ENCODE assay signal across 13 cellular contexts in genomic region chr11:9210224-9210921, GRCh38. TPM values are rescaled to one million over a fixed set of nuclear protein-coding genes. Genes with fewer than 3 reads are reported as not detected.
A peak's percentile ranks its signal among the peaks of the same experiment; 100 is the strongest.
DNase-seq lines count a peak whose midpoint lies in the region; ATAC-seq and TF ChIP-seq lines count a peak whose summit lies in the region.
"Had no signal": no experiment of that assay in that cellular context is flagged by ENCODE, and none has a peak within 500 bp of the region (broad histone marks: within the 10 kb centered on the region; RNA-seq: fewer than 3 reads in every experiment).

No MANE protein-coding gene starts in this region.

- no peaks in the 10 kb centered on the region for H3K27me3 Mint-ChIP-seq in activated CD4-positive, alpha-beta T cell treated with anti-CD3 and anti-CD28 coated beads for 36 hours

- H3K4ac ChIP-seq in trophoblast cell (ENCODE audit: low read depth, low read length) = no peak overlapping the region

- WGBS in trophoblast cell (ENCODE audit: extremely low coverage, insufficient coverage, insufficient read length) = no CpG with 5 or more reads among the region's 5 CpGs

- H3K18ac ChIP-seq in trophoblast cell (ENCODE audit: low read length) = peak overlapping the region; percentile 39

- H3K36me3 ChIP-seq in trophoblast cell (ENCODE audit: control insufficient read depth in 1 of 2, insufficient read depth in 2 of 2, low read length in 2 of 2) = no peaks in the 10 kb centered on the region
- H3K36me3 ChIP-seq: sigmoid colon, thoracic aorta had no signal

- no peak overlapping the region for H2BK5ac ChIP-seq in trophoblast cell (ENCODE audit: low read depth, low read length, poor library complexity)

- peaks cover 5 to 13% of the 10 kb centered on the region in 2 experiments for H3K4me1 ChIP-seq in trophoblast cell (ENCODE audit: control insufficient read depth in 1 of 2, insufficient read depth in 2 of 2, low read length in 2 of 2)

- H4K91ac ChIP-seq in trophoblast cell (ENCODE audit: low read depth, low read length) = no peak overlapping the region

- H3K4me3 Mint-ChIP-seq in activated CD4-positive, alpha-beta T cell treated with anti-CD3 and anti-CD28 coated beads for 36 hours = no peak overlapping the region

- no peak overlapping the region for H3K27ac ChIP-seq in trophoblast cell (ENCODE audit: low read depth, low read length)
- H3K27ac ChIP-seq: sigmoid colon, thoracic aorta had no signal

- TF ChIP-seq CTCF in choroid plexus epithelial cell (conservative IDR thresholded peaks at IDR 0.05; ENCODE audit: low read depth, low read length) = no peak

- POLR2A ChIA-PET in activated CD4-positive, alpha-beta T cell treated with anti-CD3 and anti-CD28 coated beads for 36 hours (lab: Charles Lee) = interaction anchor here (0.6 to 1.7 kb wide), 7 partner anchors 10 to 63 kb away, joined by 3 to 6 read pairs (median 4); partner anchors contain the start of gene DENND5A

- H3K27me3 ChIP-seq in trophoblast cell (ENCODE audit: insufficient read depth, low read length) = no peaks in the 10 kb centered on the region
- H3K27me3 ChIP-seq: sigmoid colon had no signal

- peaks cover 8% of the 10 kb centered on the region for H3K79me2 ChIP-seq in trophoblast cell (ENCODE audit: control insufficient read depth, insufficient read depth, low read length, poor library complexity)

- no peak for TF ChIP-seq EP300 in Ishikawa (IDR thresholded peaks at IDR 0.05; ENCODE audit: borderline replicate concordance)

- H3K4me3 ChIP-seq in choroid plexus epithelial cell (ENCODE audit: low read depth, low read length) (no peak overlapping the region), trophoblast cell (ENCODE audit: low read depth, low read length) (no peak overlapping the region)
- H3K4me3 ChIP-seq: sigmoid colon, thoracic aorta had no signal

- no peak overlapping the region for H3K23ac ChIP-seq in trophoblast cell (ENCODE audit: low read length)

- H3K9me3 ChIP-seq in trophoblast cell (ENCODE audit: insufficient read depth, low read depth, low read length) = no peaks in the 10 kb centered on the region
- H3K9me3 ChIP-seq: sigmoid colon, thoracic aorta had no signal

- peaks cover 64% of the 10 kb centered on the region for H3K4me1 Mint-ChIP-seq in activated CD4-positive, alpha-beta T cell treated with anti-CD3 and anti-CD28 coated beads for 36 hours

- no peaks in the 10 kb centered on the region for H3K9me3 Mint-ChIP-seq in activated CD4-positive, alpha-beta T cell treated with anti-CD3 and anti-CD28 coated beads for 36 hours (ENCODE audit: low read depth)

- no peak for DNase-seq in activated CD4-positive, alpha-beta T cell treated with anti-CD3 and anti-CD28 coated beads for 36 hours
- no peak for DNase-seq in activated CD4-positive, alpha-beta T cell treated with anti-CD3 and anti-CD28 coated beads for 48 hours
- DNase-seq in choroid plexus epithelial cell (ENCODE audit: low read depth) = peak; percentile 38
- peak; percentile 68 to 90 for DNase-seq in trophoblast cell
- DNase-seq in NK-92 (lab: John Stamatoyannopoulos, UW; ENCODE audit: unreplicated experiment) = no peak
- DNase-seq in cerebellar cortex (ENCODE audit: low spot score) = no peak
- DNase-seq: activated CD8-positive, alpha-beta memory T cell treated with anti-CD3 and anti-CD28 coated beads, Interleukin-2, amount 50 U/mL, for 48 hours; NCI-H446 treated with DMSO at 0.1 percent for 48 hours; sigmoid colon; T-helper 9 cell had no signal

- H4K12ac ChIP-seq in trophoblast cell (ENCODE audit: low read depth, low read length) = no peak overlapping the region

- H3K36me3 Mint-ChIP-seq in activated CD4-positive, alpha-beta T cell treated with anti-CD3 and anti-CD28 coated beads for 36 hours (ENCODE audit: low read depth) = no peaks in the 10 kb centered on the region

- no peak overlapping the region for H4K8ac ChIP-seq in trophoblast cell (ENCODE audit: low read depth, low read length)

- TF ChIP-seq RAD21 in Ishikawa (IDR thresholded peaks at IDR 0.05; ENCODE audit: low read depth) = no peak

- no peak overlapping the region for H2AK5ac ChIP-seq in trophoblast cell (ENCODE audit: low read length)

- intact Hi-C loops in activated CD4-positive, alpha-beta T cell treated with anti-CD3 and anti-CD28 coated beads for 36 hours (cut with DNase I, micrococcal nuclease) = loop anchor here (2.0 kb wide), 3 partner anchors 40 to 104 kb away; partner anchors contain the start of genes DENND5A (in 1 of the 2) and TMEM41B (in 1 of the 2)

- no peak overlapping the region for H2BK12ac ChIP-seq in trophoblast cell (ENCODE audit: low read length)

- no peak overlapping the region for H2BK120ac ChIP-seq in trophoblast cell (ENCODE audit: insufficient read depth, low read length, poor library complexity)

- peak overlapping the region; percentile 81 for H3K27ac Mint-ChIP-seq in activated CD4-positive, alpha-beta T cell treated with anti-CD3 and anti-CD28 coated beads for 36 hours

- no peak overlapping the region for H2AFZ ChIP-seq in trophoblast cell (ENCODE audit: insufficient read depth, low read length, poor library complexity)

- ATAC-seq in activated CD4-positive, alpha-beta T cell treated with anti-CD3 and anti-CD28 coated beads for 36 hours = peak; percentile 34
- ATAC-seq in GM21360 (IDR thresholded peaks at IDR 0.05; ENCODE audit: unreplicated experiment) = no peak

- no peak overlapping the region for H3K9ac ChIP-seq in trophoblast cell (ENCODE audit: low read length)

- no peak overlapping the region for H3K14ac ChIP-seq in trophoblast cell (ENCODE audit: low read length)

- no peaks in the 10 kb centered on the region for H3K79me1 ChIP-seq in trophoblast cell (ENCODE audit: low read length)

- CTCF ChIA-PET in activated CD4-positive, alpha-beta T cell treated with anti-CD3 and anti-CD28 coated beads for 36 hours (lab: Charles Lee) = interaction anchor here (1.2 to 1.7 kb wide), 3 partner anchors 54 to 223 kb away, joined by 3 to 5 read pairs (median 5); no protein-coding TSS in a partner anchor

- H3K4me2 ChIP-seq in trophoblast cell (ENCODE audit: low read length) = no peak overlapping the region

TF ChIP-seq in Ishikawa, 13 proteins besides CTCF, POLR2A, EP300 and RAD21:
- TF ChIP-seq NFIC (IDR thresholded peaks at IDR 0.05) (no peak), CREB1 (IDR thresholded peaks at IDR 0.05; ENCODE audit: low read depth) (no peak), CEBPB (IDR thresholded peaks at IDR 0.05) (peak; percentile 95)
TF ChIP-seq in Ishikawa: peak in this region for 1.

RNA-seq across cellular contexts. Expression of gene DENND5A, which starts 54.8 kb away (rescaled TPM):
- 10 to 100 TPM; 43.6 to 62.6 TPM for total RNA-seq in activated CD4-positive, alpha-beta T cell treated with anti-CD3 and anti-CD28 coated beads for 36 hours
- polyA plus RNA-seq in trophoblast cell (2013) = 57.3 and 58.2 TPM in 2 replicates

Comparison
In these comparisons a context has a peak if more than half of its experiments do, and no peak if none do; other contexts are left out.
1. DNase-seq: peak in choroid plexus epithelial cell (single experiment) and trophoblast cell (2 of 2); none in activated CD4-positive, alpha-beta T cell treated with anti-CD3 and anti-CD28 coated beads for 36 hours (single experiment), activated CD4-positive, alpha-beta T cell treated with anti-CD3 and anti-CD28 coated beads for 48 hours (single experiment), NK-92 (single experiment) and cerebellar cortex (single experiment).